In genomic region chr12:7130537-7130790, GRCh38 we compare ENCODE assay signal across 8 cellular contexts. TPM values are rescaled to one million over a fixed set of nuclear protein-coding genes. Genes with fewer than 3 reads are reported as not detected.
DNase-seq lines count a peak whose midpoint lies in the region; ATAC-seq and TF ChIP-seq lines count a peak whose summit lies in the region.

No MANE protein-coding gene starts in this region.

- H3K4me3 ChIP-seq in DND-41 (ENCODE audit: low read depth in 1 of 2, low read length in 2 of 2) = peak overlapping the region; percentile 36 to 73
- H3K4me3 ChIP-seq in effector memory CD4-positive, alpha-beta T cell (ENCODE audit: insufficient read depth, low read depth, low read length, poor library complexity, severe bottlenecking) = peak overlapping the region; percentile 80
- peak overlapping the region; percentile 95 for H3K4me3 ChIP-seq in neural progenitor cell

- H3K9me3 ChIP-seq in DND-41 (ENCODE audit: insufficient read depth, low read length, severe bottlenecking) (no peaks in the 10 kb centered on the region), neural progenitor cell (ENCODE audit: low read depth) (no peaks in the 10 kb centered on the region)
- H3K9me3 ChIP-seq in effector memory CD4-positive, alpha-beta T cell (ENCODE audit: control insufficient read depth, low read length) = no peaks in the 10 kb centered on the region

- peaks cover 30% of the 10 kb centered on the region for H3K4me1 ChIP-seq in DND-41 (ENCODE audit: insufficient read depth, low read length)
- peaks cover 19% of the 10 kb centered on the region for H3K4me1 ChIP-seq in effector memory CD4-positive, alpha-beta T cell (ENCODE audit: control insufficient read depth, insufficient read depth, low read length, poor library complexity, severe bottlenecking)
- H3K4me1 ChIP-seq in neural progenitor cell = peaks cover 9% of the 10 kb centered on the region

- H3K27ac ChIP-seq in DND-41 (ENCODE audit: low read length) = peak overlapping the region; percentile 64
- H3K27ac ChIP-seq in effector memory CD4-positive, alpha-beta T cell (ENCODE audit: insufficient read depth, low read length, poor library complexity, severe bottlenecking) = peak overlapping the region; percentile 74
- H3K27ac ChIP-seq in neural progenitor cell = no peak overlapping the region

- in situ Hi-C loops in GM13976 (cut with MboI; ENCODE audit: low sequenced_read_pairs, unreplicated experiment) = no loop called here

- H2AFZ ChIP-seq in DND-41 (ENCODE audit: low read depth, low read length) = peak overlapping the region; percentile 94
- H2AFZ ChIP-seq in neural progenitor cell (replicated peaks) = peak overlapping the region; percentile 100

- peaks cover 3% of the 10 kb centered on the region for H3K36me3 Mint-ChIP-seq in IgD-negative memory B cell
- H3K36me3 Mint-ChIP-seq in neural progenitor cell = peaks cover 15% of the 10 kb centered on the region

- no peaks in the 10 kb centered on the region for H3K9me3 Mint-ChIP-seq in IgD-negative memory B cell
- no peaks in the 10 kb centered on the region for H3K9me3 Mint-ChIP-seq in neural progenitor cell

- ATAC-seq in DND-41 (ENCODE audit: insufficient read depth, low read depth) (peak; percentile 47; the same call in 1 of the 3 replicates), GM18519 (IDR thresholded peaks at IDR 0.05; ENCODE audit: low FRiP score, unreplicated experiment) (no peak)

- peaks cover 13 to 25% (median 17%) of the 10 kb centered on the region in 3 donors for H3K4me1 Mint-ChIP-seq in IgD-negative memory B cell
- H3K4me1 Mint-ChIP-seq in neural progenitor cell = peaks cover 27% of the 10 kb centered on the region

- H3F3A ChIP-seq in neural progenitor cell (ENCODE audit: low read depth) = peaks cover 5% of the 10 kb centered on the region

- H3K27me3 ChIP-seq in DND-41 (ENCODE audit: insufficient read depth, low read length, poor library complexity) = no peaks in the 10 kb centered on the region
- no peaks in the 10 kb centered on the region for H3K27me3 ChIP-seq in effector memory CD4-positive, alpha-beta T cell (replicated peaks; ENCODE audit: control insufficient read depth, insufficient read depth, low read length, poor library complexity, severe bottlenecking)
- peaks cover 26% of the 10 kb centered on the region for H3K27me3 ChIP-seq in neural progenitor cell

- TF ChIP-seq CTCF in DND-41 (IDR thresholded peaks at IDR 0.05; ENCODE audit: borderline replicate concordance, extremely low read depth, low read length, poor library complexity, severe bottlenecking) (no peak), neural progenitor cell (IDR thresholded peaks at IDR 0.05) (no peak), GM10266 (IDR thresholded peaks at IDR 0.05; ENCODE audit: control insufficient read depth, insufficient read depth, low read depth, missing control alignments) (no peak), GM13976 (IDR thresholded peaks at IDR 0.05; ENCODE audit: borderline replicate concordance, control extremely low read depth, extremely low read depth, insufficient read depth, missing control alignments) (no peak)

- H3K36me3 ChIP-seq in DND-41 (ENCODE audit: insufficient read depth, low read length) = peaks cover 21% of the 10 kb centered on the region
- peaks cover 23% of the 10 kb centered on the region for H3K36me3 ChIP-seq in effector memory CD4-positive, alpha-beta T cell (ENCODE audit: control insufficient read depth, insufficient read depth, low read length)
- H3K36me3 ChIP-seq in neural progenitor cell = no peaks in the 10 kb centered on the region

- H3K4me2 ChIP-seq in DND-41 (ENCODE audit: insufficient read depth, low read length) (peak overlapping the region; percentile 97), neural progenitor cell (peak overlapping the region; percentile 92)

- DNase-seq in DND-41 (no peak), neural progenitor cell (ENCODE audit: low spot score) (no peak), GM10266 (ENCODE audit: extremely low spot score) (no peak), NCI-H345 treated with DMSO at 0.1 percent for 48 hours (lab: John Stamatoyannopoulos, UW; ENCODE audit: unreplicated experiment) (no peak), GM13976 (ENCODE audit: low spot score) (no peak)
- no peak for DNase-seq in effector memory CD4-positive, alpha-beta T cell

- H3K79me2 ChIP-seq in DND-41 (ENCODE audit: insufficient read depth, low read length) (peaks cover 4% of the 10 kb centered on the region; the same call in 1 of the 2 replicates), neural progenitor cell (ENCODE audit: low read depth) (no peaks in the 10 kb centered on the region)

- no peaks in the 10 kb centered on the region; the same call in 1 of the 2 replicates for H4K20me1 ChIP-seq in DND-41 (ENCODE audit: insufficient read depth, low read length)
- no peaks in the 10 kb centered on the region for H4K20me1 ChIP-seq in neural progenitor cell (ENCODE audit: low read depth)

- H3K27me3 Mint-ChIP-seq in IgD-negative memory B cell (no peaks in the 10 kb centered on the region), neural progenitor cell (ENCODE audit: insufficient read depth, low read depth) (peaks cover 16% of the 10 kb centered on the region)

- H3K9ac ChIP-seq in DND-41 (ENCODE audit: low read depth, low read length) = peak overlapping the region; percentile 65
- peak overlapping the region; percentile 63 for H3K9ac ChIP-seq in neural progenitor cell

- peak overlapping the region; percentile 89 to 99 (median 94) for H3K4me3 Mint-ChIP-seq in IgD-negative memory B cell
- peak overlapping the region; percentile 88 for H3K4me3 Mint-ChIP-seq in neural progenitor cell

- H3K27ac Mint-ChIP-seq in IgD-negative memory B cell = peak overlapping the region in 2 of 3 donors; percentile 39 to 95
- peak overlapping the region; percentile 47 for H3K27ac Mint-ChIP-seq in neural progenitor cell

RNA-seq across cellular contexts. Expression of gene CLSTN3, which starts 0.3 kb away (rescaled TPM):
- polyA plus RNA-seq in IgD-negative memory B cell = 2.9 TPM
- total RNA-seq in neural progenitor cell (ENCODE audit: low replicate concordance) = 24.0 and 36.9 TPM in 2 replicates

RNA-seq across cellular contexts. Expression of gene RBP5, which starts 1.8 kb away (rescaled TPM):
- polyA plus RNA-seq in IgD-negative memory B cell = not detected
- total RNA-seq in neural progenitor cell (ENCODE audit: low replicate concordance) = not detected in 2 replicates

RNA-seq across cellular contexts. Expression of gene C1RL, which starts 21.4 kb away (rescaled TPM):
- 8.2 TPM for polyA plus RNA-seq in IgD-negative memory B cell
- 18.3 and 32.2 TPM in 2 replicates for total RNA-seq in neural progenitor cell (ENCODE audit: low replicate concordance)

RNA-seq across cellular contexts. Expression of gene C1R, which starts 38.2 kb away (rescaled TPM):
- not detected for polyA plus RNA-seq in IgD-negative memory B cell
- 3.3 and 8.8 TPM in 2 replicates for total RNA-seq in neural progenitor cell (ENCODE audit: low replicate concordance)

RNA-seq across cellular contexts. Expression of gene PEX5, which starts 59.0 kb away (rescaled TPM):
- 18.2 TPM for polyA plus RNA-seq in IgD-negative memory B cell
- 20.2 and 46.1 TPM in 2 replicates for total RNA-seq in neural progenitor cell (ENCODE audit: low replicate concordance)
